Comparison of ENCODE assay signal across 34 cellular contexts in the genomic region with DNA sequence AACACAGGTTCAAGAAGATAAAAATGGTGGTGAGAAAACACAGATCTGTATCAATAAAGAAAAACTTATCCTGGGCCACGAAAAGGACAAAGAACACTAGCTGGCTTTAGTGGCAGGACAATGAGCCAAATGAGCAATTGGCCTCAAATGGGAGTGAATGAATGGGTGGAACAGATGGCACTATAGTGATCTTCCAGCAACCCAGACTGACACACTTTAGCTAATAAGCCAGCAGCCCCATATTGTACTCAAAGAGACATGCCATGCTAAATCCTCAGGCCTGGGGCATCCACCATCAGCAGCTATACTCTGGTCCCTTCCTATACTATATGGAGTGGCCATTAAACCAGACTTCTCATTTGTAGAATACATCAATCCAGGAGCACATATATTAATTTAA. TPM values are rescaled to one million over a fixed set of nuclear protein-coding genes. Genes with fewer than 3 reads are reported as not detected.
"Had no signal": no experiment of that assay in that cellular context is flagged by ENCODE, and none has a peak within 500 bp of the region (broad histone marks: within the 10 kb centered on the region; RNA-seq: fewer than 3 reads in every experiment).

No MANE protein-coding gene starts in this region.

- H3K9me3 ChIP-seq: SJCRH30 had no signal

- H3K27me3 ChIP-seq: brain microvascular endothelial cell, SJCRH30 had no signal

- H3K36me3 Mint-ChIP-seq: activated CD4-positive, alpha-beta memory T cell treated with anti-CD3 and anti-CD28 coated beads for 36 hours; activated naive CD8-positive, alpha-beta T cell treated with anti-CD3 and anti-CD28 coated beads for 36 hours had no signal

- H3K4me3 Mint-ChIP-seq: activated CD4-positive, alpha-beta memory T cell treated with anti-CD3 and anti-CD28 coated beads for 36 hours; activated naive CD8-positive, alpha-beta T cell treated with anti-CD3 and anti-CD28 coated beads for 36 hours; WTC11 had no signal

- H3K27ac Mint-ChIP-seq: activated CD4-positive, alpha-beta memory T cell treated with anti-CD3 and anti-CD28 coated beads for 36 hours; activated naive CD8-positive, alpha-beta T cell treated with anti-CD3 and anti-CD28 coated beads for 36 hours; WTC11 had no signal

- H3K36me3 ChIP-seq: brain microvascular endothelial cell, SJCRH30 had no signal

- H3K27ac ChIP-seq: brain microvascular endothelial cell, KMS-11, SJCRH30, SK-N-MC had no signal

- DNase-seq: activated CD4-positive, alpha-beta memory T cell treated with anti-CD3 and anti-CD28 coated beads for 36 hours; activated CD4-positive, alpha-beta T cell treated with anti-CD3 and anti-CD28 coated beads for 4 hours; activated CD4-positive, alpha-beta T cell treated with anti-CD3 and anti-CD28 coated beads, Interleukin-2, amount 50 U/mL, for 1 hour; activated CD8-positive, alpha-beta memory T cell treated with anti-CD3 and anti-CD28 coated beads, Interleukin-2, amount 50 U/mL, for 4 hours; activated effector memory CD4-positive, alpha-beta T cell treated with anti-CD3 and anti-CD28 coated beads, Interleukin-2, amount 50 U/mL, for 16 hours; activated naive CD4-positive, alpha-beta T cell; activated naive CD4-positive, alpha-beta T cell treated with anti-CD3 and anti-CD28 coated beads, Interleukin-2, amount 50 U/mL, for 16 hours; activated naive CD8-positive, alpha-beta T cell treated with anti-CD3 and anti-CD28 coated beads for 36 hours; activated T-cell treated with anti-CD3 and anti-CD28 coated beads for 4 hours; activated T-cell treated with anti-CD3 and anti-CD28 coated beads, Interleukin-2, amount 50 U/mL, for 48 hours; amniotic stem cell; aorta; brain microvascular endothelial cell; central memory CD4-positive, alpha-beta T cell; NCI-H1092 treated with DMSO at 0.1 percent for 48 hours; NCI-H1417; NCI-H146; NCI-H187; NCI-H2029 treated with DMSO at 0.1 percent for 48 hours; NCI-H2107; NCI-H2171; NCI-H526; NCI-H774; SHP77; SJCRH30; T1000 had no signal

- H3K27me3 Mint-ChIP-seq: activated CD4-positive, alpha-beta memory T cell treated with anti-CD3 and anti-CD28 coated beads for 36 hours; activated naive CD8-positive, alpha-beta T cell treated with anti-CD3 and anti-CD28 coated beads for 36 hours had no signal

- ATAC-seq: activated CD4-positive, CD25-positive, alpha-beta regulatory T cell treated with anti-CD3 and anti-CD28 coated beads, Interleukin-2, amount 50 U/mL, for 24 hours; Panc1; WTC11 had no signal

- H3K4me3 ChIP-seq: SJCRH30, SK-N-MC had no signal

RNA-seq across cellular contexts. Expression of a gene that starts 60.0 kb away (rescaled TPM):
- total RNA-seq: activated CD4-positive, alpha-beta memory T cell treated with anti-CD3 and anti-CD28 coated beads for 36 hours; activated naive CD8-positive, alpha-beta T cell treated with anti-CD3 and anti-CD28 coated beads for 36 hours; RPMI7951; T-helper 1 cell treated with Interleukin-12 subunit alpha and Interleukin-12 subunit beta and Interleukin-4 antibody, amounts not matched to agents 30 ng/mL and 1 ng/mL, for 36 hours; T-helper 2 cell treated with Interferon-gamma antibody and Interleukin-4, amounts not matched to agents 100 ng/mL and 5 ng/mL, for 36 hours had no signal
